1 cellular context compared by ENCODE assay signal in genomic region chr19:55476100-55476775, GRCh38.
TF ChIP-seq lines count a peak whose summit lies in the region.

TSS of gene ZNF628 (plus strand) at chr19:55476617. CDS start at chr19:55479911, 3,294 bp downstream.

TF ChIP-seq in GM12878, 131 proteins besides CTCF, POLR2A, EP300 and RAD21 (continued from another document and continues in another):
- no peak for TF ChIP-seq SKIL (IDR thresholded peaks at IDR 0.05; ENCODE audit: low read depth, poor library complexity, severe bottlenecking)
- TF ChIP-seq FOXM1 (IDR thresholded peaks at IDR 0.05; ENCODE audit: low read depth, low read length) = no peak
- peak; percentile 36 for TF ChIP-seq MEF2B (IDR thresholded peaks at IDR 0.05; ENCODE audit: partially characterized antibody, poor library complexity, severe bottlenecking)
- TF ChIP-seq JUND (IDR thresholded peaks at IDR 0.05; ENCODE audit: low read depth, low read length) = no peak
- no peak for TF ChIP-seq ZZZ3 (IDR thresholded peaks at IDR 0.05; ENCODE audit: control insufficient read depth, insufficient read length, low read depth)
- TF ChIP-seq BCL11A (IDR thresholded peaks at IDR 0.05; ENCODE audit: low read depth, low read length) = no peak
- TF ChIP-seq ELK1 (IDR thresholded peaks at IDR 0.05; ENCODE audit: low read depth, low read length) = peak; percentile 55; the same call in 1 of the 2 replicates
- TF ChIP-seq ZBTB11 (CRISPR knock-in tag; IDR thresholded peaks at IDR 0.05) = no peak
- TF ChIP-seq KLF5 (IDR thresholded peaks at IDR 0.05; ENCODE audit: partially characterized antibody) = no peak
- TF ChIP-seq TCF3 (IDR thresholded peaks at IDR 0.05; ENCODE audit: borderline replicate concordance, insufficient read depth, low read depth, low read length) = no peak
- no peak for TF ChIP-seq EED (IDR thresholded peaks at IDR 0.05; ENCODE audit: low read depth)
- no peak for TF ChIP-seq NFYA (IDR thresholded peaks at IDR 0.05; ENCODE audit: borderline replicate concordance, low read depth, low read length)
- TF ChIP-seq RUNX3 (IDR thresholded peaks at IDR 0.05; ENCODE audit: low read length) = peak; percentile 89
- no peak for TF ChIP-seq PAX8 (IDR thresholded peaks at IDR 0.05)
- no peak for TF ChIP-seq TCF7 (IDR thresholded peaks at IDR 0.05; ENCODE audit: borderline replicate concordance)
- peak; percentile 79 for TF ChIP-seq SREBF1 (IDR thresholded peaks at IDR 0.05; ENCODE audit: low read length)
- TF ChIP-seq LARP7 (IDR thresholded peaks at IDR 0.05) = peak; percentile 85
- TF ChIP-seq MEF2A (IDR thresholded peaks at IDR 0.05; ENCODE audit: insufficient read depth, low read depth, low read length) = no peak
- peak; percentile 63 for TF ChIP-seq NKRF (conservative IDR thresholded peaks at IDR 0.05)
- peak; percentile 73; the same call in 1 of the 2 replicates for TF ChIP-seq CBFB (IDR thresholded peaks at IDR 0.05; ENCODE audit: low read depth)
- 0 out of 2 replicates have a peak, but pooled peaks have one; percentile 26 for TF ChIP-seq ATF3 (IDR thresholded peaks at IDR 0.05; ENCODE audit: borderline replicate concordance, extremely low read depth, low read depth, low read length)
- TF ChIP-seq E4F1 (IDR thresholded peaks at IDR 0.05; ENCODE audit: borderline replicate concordance, partially characterized antibody) = no peak
- no peak for TF ChIP-seq PRDM15 (CRISPR knock-in tag; IDR thresholded peaks at IDR 0.05)
- peak; percentile 78 for TF ChIP-seq ZNF622 (IDR thresholded peaks at IDR 0.05)
- peak; percentile 86 for TF ChIP-seq TARDBP (IDR thresholded peaks at IDR 0.05; ENCODE audit: borderline replicate concordance)
- no peak for TF ChIP-seq STAT1 (conservative IDR thresholded peaks at IDR 0.05)
- 0 out of 2 replicates have a peak, but pooled peaks have one; percentile 52 for TF ChIP-seq ZNF687 (IDR thresholded peaks at IDR 0.05)
- TF ChIP-seq POLR2AphosphoS2 (IDR thresholded peaks at IDR 0.05; ENCODE audit: low read depth, low read length) = no peak; the same call in 1 of the 2 replicates
- TF ChIP-seq SMC3 (IDR thresholded peaks at IDR 0.05; ENCODE audit: borderline replicate concordance, low read length) = no peak
- no peak for TF ChIP-seq ASH2L (IDR thresholded peaks at IDR 0.05; ENCODE audit: borderline replicate concordance, low read depth)
- TF ChIP-seq MTA3 (IDR thresholded peaks at IDR 0.05; ENCODE audit: borderline replicate concordance, low read length) = no peak
- TF ChIP-seq NBN (IDR thresholded peaks at IDR 0.05) = peak; percentile 63; the same call in 1 of the 2 replicates
- TF ChIP-seq PML (IDR thresholded peaks at IDR 0.05; ENCODE audit: low read length) = no peak
